ENCODE assay signal across 1 cellular context in genomic region chr11:64240467-64241174, GRCh38.
TF ChIP-seq lines count a peak whose summit lies in the region.

Gene FKBP2, plus strand, starts transcription at chr11:64241095. Its CDS starts 1,293 bp downstream, at chr11:64242388.

TF ChIP-seq in HepG2, 621 proteins besides CTCF, POLR2A, EP300 and RAD21 (continued from another document and continues in another):
- TF ChIP-seq ARID4A (CRISPR knock-in tag; IDR thresholded peaks at IDR 0.05; ENCODE audit: borderline replicate concordance) (peak; percentile 79; the same call in 1 of the 2 replicates), HINFP (CRISPR knock-in tag; IDR thresholded peaks at IDR 0.05; ENCODE audit: low read depth) (peak; percentile 27; the same call in 1 of the 2 replicates), HOXA5 (CRISPR knock-in tag; IDR thresholded peaks at IDR 0.05) (no peak; the same call in 1 of the 2 replicates), ATF4 (CRISPR knock-in tag; IDR thresholded peaks at IDR 0.05) (peak in 1 of 2 experiments; percentile 36; a peak in 1 of 4 replicates), ZSCAN5A (CRISPR knock-in tag; IDR thresholded peaks at IDR 0.05; ENCODE audit: borderline replicate concordance) (no peak), ZIK1 (CRISPR knock-in tag; IDR thresholded peaks at IDR 0.05; ENCODE audit: borderline replicate concordance, low read depth) (no peak), FOXO1 (CRISPR knock-in tag; IDR thresholded peaks at IDR 0.05) (no peak), ZNF597 (CRISPR knock-in tag; IDR thresholded peaks at IDR 0.05) (no peak), DNMT1 (CRISPR knock-in tag; IDR thresholded peaks at IDR 0.05) (peak; percentile 80), CEBPG (CRISPR knock-in tag; IDR thresholded peaks at IDR 0.05) (peak; percentile 23; the same call in 1 of the 2 replicates), ATF7-NPFF (CRISPR knock-in tag; IDR thresholded peaks at IDR 0.05; ENCODE audit: low read depth) (peak; percentile 48; the same call in 1 of the 2 replicates), HDAC1 (CRISPR knock-in tag; IDR thresholded peaks at IDR 0.05) (peak; percentile 74), LCORL (IDR thresholded peaks at IDR 0.05) (no peak), LCORL (CRISPR knock-in tag; IDR thresholded peaks at IDR 0.05) (peak; percentile 49; the same call in 1 of the 2 replicates), NFIB (CRISPR knock-in tag; IDR thresholded peaks at IDR 0.05; ENCODE audit: borderline replicate concordance) (no peak), KLF6 (CRISPR knock-in tag; IDR thresholded peaks at IDR 0.05) (no peak), CREM (IDR thresholded peaks at IDR 0.05) (peak; percentile 85), CREM (CRISPR knock-in tag; IDR thresholded peaks at IDR 0.05) (peak; percentile 66; the same call in 1 of the 2 replicates), ZNF878 (CRISPR knock-in tag; IDR thresholded peaks at IDR 0.05) (no peak; the same call in 1 of the 2 replicates), TEAD2 (CRISPR knock-in tag; IDR thresholded peaks at IDR 0.05) (no peak), FOXP1 (IDR thresholded peaks at IDR 0.05) (no peak), FOXP1 (CRISPR knock-in tag; IDR thresholded peaks at IDR 0.05) (no peak), PBX2 (CRISPR knock-in tag; IDR thresholded peaks at IDR 0.05) (no peak), BRCA1 (CRISPR knock-in tag; IDR thresholded peaks at IDR 0.05) (peak; percentile 32; the same call in 1 of the 2 replicates), SOX6 (IDR thresholded peaks at IDR 0.05) (no peak), SOX6 (CRISPR knock-in tag; IDR thresholded peaks at IDR 0.05) (peak; percentile 31; the same call in 1 of the 2 replicates), ZNF253 (CRISPR knock-in tag; IDR thresholded peaks at IDR 0.05; ENCODE audit: borderline replicate concordance) (no peak), JUNB (CRISPR knock-in tag; IDR thresholded peaks at IDR 0.05; ENCODE audit: borderline replicate concordance) (no peak), ZNF225 (CRISPR knock-in tag; IDR thresholded peaks at IDR 0.05) (no peak), AHR (CRISPR knock-in tag; IDR thresholded peaks at IDR 0.05) (no peak; the same call in 1 of the 2 replicates), ZMYM3 (CRISPR knock-in tag; IDR thresholded peaks at IDR 0.05) (no peak), ZNF709 (CRISPR knock-in tag; IDR thresholded peaks at IDR 0.05) (no peak), SP140L (CRISPR knock-in tag; IDR thresholded peaks at IDR 0.05; ENCODE audit: borderline replicate concordance) (no peak), ZXDC (CRISPR knock-in tag; IDR thresholded peaks at IDR 0.05) (no peak), ZHX1 (CRISPR knock-in tag; IDR thresholded peaks at IDR 0.05; ENCODE audit: low read depth) (no peak), RELA (CRISPR knock-in tag; IDR thresholded peaks at IDR 0.05) (no peak; the same call in 1 of the 2 replicates), FOXO4 (CRISPR knock-in tag; conservative IDR thresholded peaks at IDR 0.05) (no peak), NFKBIZ (CRISPR knock-in tag; IDR thresholded peaks at IDR 0.05) (no peak), ZNF607 (CRISPR knock-in tag; IDR thresholded peaks at IDR 0.05; ENCODE audit: borderline replicate concordance) (peak; percentile 79), ZNF335 (CRISPR knock-in tag; IDR thresholded peaks at IDR 0.05) (peak; percentile 39; the same call in 1 of the 2 replicates), SNAPC5 (CRISPR knock-in tag; IDR thresholded peaks at IDR 0.05; ENCODE audit: borderline replicate concordance) (no peak; the same call in 1 of the 2 replicates), ZMYM2 (CRISPR knock-in tag; IDR thresholded peaks at IDR 0.05) (0 out of 2 replicates have a peak, but pooled peaks have one; percentile 26), SNAPC2 (CRISPR knock-in tag; IDR thresholded peaks at IDR 0.05) (no peak)
